In genomic region chr1:204338359-204338758, GRCh38 we compare ENCODE assay signal across 18 cellular contexts.
"Had no signal": no experiment of that assay in that cellular context is flagged by ENCODE, and none has a peak within 500 bp of the region (broad histone marks: within the 10 kb centered on the region; RNA-seq: fewer than 3 reads in every experiment).

No MANE protein-coding gene starts in this region.

- DNase-seq: activated B cell treated with CpG ODN at 0.5 μM for 24 hours; activated CD4-positive, alpha-beta T cell treated with anti-CD3 and anti-CD28 coated beads for 48 hours; activated CD8-positive, alpha-beta T cell treated with anti-CD3 and anti-CD28 coated beads for 36 hours; activated naive CD4-positive, alpha-beta T cell treated with Interleukin-2 at 50 U/mL for 16 hours; activated naive CD8-positive, alpha-beta T cell treated with anti-CD3 and anti-CD28 coated beads, Interleukin-2, amount 10 ng/mL, durations not matched to agents 7 days and 5 days; activated T-cell treated with anti-CD3 and anti-CD28 coated beads, Interleukin-2, amount 50 U/mL, for 1 hour; amygdala; foreskin melanocyte; kidney; left ventricle myocardium inferior; mammary epithelial cell; naive thymus-derived CD4-positive, alpha-beta T cell; pancreas; sigmoid colon; stimulated activated naive B cell treated with anti-CD40 and anti-IgM and Interleukin-4, amounts not matched to agents 10 μg/mL and 1 μg/mL and 100 μg/mL, for 72 hours; T-helper 1 cell; T-helper 9 cell had no signal

- H3K27ac Mint-ChIP-seq: activated B cell treated with CpG ODN at 0.5 μM for 24 hours; activated CD8-positive, alpha-beta T cell treated with anti-CD3 and anti-CD28 coated beads for 36 hours; activated naive CD8-positive, alpha-beta T cell treated with anti-CD3 and anti-CD28 coated beads, Interleukin-2, amount 10 ng/mL, durations not matched to agents 7 days and 5 days; activated T-helper 17 cell treated with anti-CD3 and anti-CD28 coated beads, Interleukin-2, amount 50 U/mL, for 72 hours; naive thymus-derived CD4-positive, alpha-beta T cell; stimulated activated naive B cell treated with anti-CD40 and anti-IgM and Interleukin-4, amounts not matched to agents 10 μg/mL and 1 μg/mL and 100 μg/mL, for 72 hours had no signal

- H3K9me3 Mint-ChIP-seq: activated B cell treated with CpG ODN at 0.5 μM for 24 hours; activated CD8-positive, alpha-beta T cell treated with anti-CD3 and anti-CD28 coated beads for 36 hours; activated naive CD8-positive, alpha-beta T cell treated with anti-CD3 and anti-CD28 coated beads, Interleukin-2, amount 10 ng/mL, durations not matched to agents 7 days and 5 days; activated T-helper 17 cell treated with anti-CD3 and anti-CD28 coated beads, Interleukin-2, amount 50 U/mL, for 72 hours; naive thymus-derived CD4-positive, alpha-beta T cell; stimulated activated naive B cell treated with anti-CD40 and anti-IgM and Interleukin-4, amounts not matched to agents 10 μg/mL and 1 μg/mL and 100 μg/mL, for 72 hours had no signal

- H3K4me1 Mint-ChIP-seq: activated B cell treated with CpG ODN at 0.5 μM for 24 hours; activated naive CD8-positive, alpha-beta T cell treated with anti-CD3 and anti-CD28 coated beads, Interleukin-2, amount 10 ng/mL, durations not matched to agents 7 days and 5 days; activated T-helper 17 cell treated with anti-CD3 and anti-CD28 coated beads, Interleukin-2, amount 50 U/mL, for 72 hours; naive thymus-derived CD4-positive, alpha-beta T cell; stimulated activated naive B cell treated with anti-CD40 and anti-IgM and Interleukin-4, amounts not matched to agents 10 μg/mL and 1 μg/mL and 100 μg/mL, for 72 hours had no signal

- H3K36me3 Mint-ChIP-seq: activated naive CD8-positive, alpha-beta T cell treated with anti-CD3 and anti-CD28 coated beads, Interleukin-2, amount 10 ng/mL, durations not matched to agents 7 days and 5 days; naive thymus-derived CD4-positive, alpha-beta T cell; stimulated activated naive B cell treated with anti-CD40 and anti-IgM and Interleukin-4, amounts not matched to agents 10 μg/mL and 1 μg/mL and 100 μg/mL, for 72 hours had no signal

- ATAC-seq: activated CD8-positive, alpha-beta T cell treated with anti-CD3 and anti-CD28 coated beads for 36 hours; activated T-helper 17 cell treated with anti-CD3 and anti-CD28 coated beads, Interleukin-2, amount 50 U/mL, for 72 hours; naive thymus-derived CD4-positive, alpha-beta T cell; pancreas; stimulated activated naive B cell treated with anti-CD40 and anti-IgM and Interleukin-4, amounts not matched to agents 10 μg/mL and 1 μg/mL and 100 μg/mL, for 72 hours had no signal

- H3K4me3 Mint-ChIP-seq: activated B cell treated with CpG ODN at 0.5 μM for 24 hours; activated CD8-positive, alpha-beta T cell treated with anti-CD3 and anti-CD28 coated beads for 36 hours; activated naive CD8-positive, alpha-beta T cell treated with anti-CD3 and anti-CD28 coated beads, Interleukin-2, amount 10 ng/mL, durations not matched to agents 7 days and 5 days; activated T-helper 17 cell treated with anti-CD3 and anti-CD28 coated beads, Interleukin-2, amount 50 U/mL, for 72 hours; naive thymus-derived CD4-positive, alpha-beta T cell; stimulated activated naive B cell treated with anti-CD40 and anti-IgM and Interleukin-4, amounts not matched to agents 10 μg/mL and 1 μg/mL and 100 μg/mL, for 72 hours had no signal
